Comparison of ENCODE assay signal across 8 cellular contexts in genomic region chr17:8122391-8122922, GRCh38. TPM values are rescaled to one million over a fixed set of nuclear protein-coding genes. Genes with fewer than 3 reads are reported as not detected.
DNase-seq lines count a peak whose midpoint lies in the region; TF ChIP-seq lines count a peak whose summit lies in the region.

No MANE protein-coding gene starts in this region.

- no peak for TF ChIP-seq CTCF in breast epithelium (IDR thresholded peaks at IDR 0.05)

- H3K4me1 ChIP-seq in breast epithelium = peaks cover 19 to 45% of the 10 kb centered on the region in 2 donors
- peaks cover 25% of the 10 kb centered on the region for H3K4me1 ChIP-seq in mesodermal cell (ENCODE audit: control insufficient read depth, insufficient read depth, low read length, poor library complexity, severe bottlenecking)

- no peaks in the 10 kb centered on the region for H3K9me3 ChIP-seq in MG63
- no peaks in the 10 kb centered on the region for H3K9me3 ChIP-seq in breast epithelium
- H3K9me3 ChIP-seq in mesodermal cell (ENCODE audit: control insufficient read depth, low read length) = no peaks in the 10 kb centered on the region

- 0 to 2% methylated on average over 26 to 28 of the region's 31 CpGs for whole genome bisulfite sequencing in mesodermal cell (ENCODE audit: insufficient coverage in 2 of 2), 2 experiments

- intact Hi-C loops in breast epithelium (cut with DNase I; ENCODE audit: low total_unique reads) = loop anchor here (1.0 kb wide), 1 partner anchor 67 kb away; no protein-coding TSS in a partner anchor

- DNase-seq in DMS53 treated with DMSO at 0.1 percent for 48 hours (lab: John Stamatoyannopoulos, UW; ENCODE audit: unreplicated experiment) = peak; percentile 61
- DNase-seq in MG63 = peak; percentile 27
- no peak for DNase-seq in breast epithelium (ENCODE audit: low spot score in 2 of 2)
- no peak for DNase-seq in GF-D8 (lab: John Stamatoyannopoulos, UW)
- DNase-seq in NCI-H2029 treated with DMSO at 0.1 percent for 48 hours (lab: John Stamatoyannopoulos, UW) = no peak
- no peak for DNase-seq in H4 (ENCODE audit: low spot score)
- DNase-seq in NCI-H1092 (lab: John Stamatoyannopoulos, UW) = no peak

- peak overlapping the region; percentile 80 for H3K4me3 ChIP-seq in MG63
- H3K4me3 ChIP-seq in breast epithelium = peak overlapping the region; percentile 45 to 83 (median 66)
- peak overlapping the region; percentile 66 for H3K4me3 ChIP-seq in mesodermal cell (ENCODE audit: extremely low read depth, insufficient read depth, low read length, poor library complexity, severe bottlenecking)

- peaks cover 28% of the 10 kb centered on the region for H3K27me3 ChIP-seq in MG63
- no peaks in the 10 kb centered on the region for H3K27me3 ChIP-seq in breast epithelium

- no peak for TF ChIP-seq POLR2A in breast epithelium (IDR thresholded peaks at IDR 0.05)

- H3K27ac ChIP-seq in breast epithelium (peak overlapping the region in 1 of 2 donors; percentile 61), mesodermal cell (ENCODE audit: low read depth, low read length, severe bottlenecking) (no peak overlapping the region)

- no peaks in the 10 kb centered on the region for H3K36me3 ChIP-seq in MG63
- H3K36me3 ChIP-seq in breast epithelium = no peaks in the 10 kb centered on the region
- no peaks in the 10 kb centered on the region for H3K36me3 ChIP-seq in mesodermal cell (ENCODE audit: control insufficient read depth, insufficient read depth, low read length)

RNA-seq across cellular contexts. Expression of gene HES7, which starts 1.4 kb away (rescaled TPM):
- total RNA-seq in MG63 (2014; rRNA removed; shearing (Covaris generic); ENCODE audit: low replicate concordance) = not detected in 2 replicates
- total RNA-seq in breast epithelium = not detected
- polyA plus RNA-seq in mesodermal cell (2013, experiment 1 of 2) = 0.85 TPM
- polyA plus RNA-seq in mesodermal cell (2013, experiment 2 of 2) = 0.25 TPM
- total RNA-seq in H4 (2014; rRNA removed; shearing (Covaris generic)) = 0.14 TPM in 1 of 2 replicates, not detected in the other

RNA-seq across cellular contexts. Expression of gene ALOXE3, which starts 4.1 kb away (rescaled TPM):
- total RNA-seq in MG63 (2014; rRNA removed; shearing (Covaris generic); ENCODE audit: low replicate concordance) = not detected in 2 replicates
- under 1 TPM in 1 of 3 donors, not detected in 2; 0.73 TPM for total RNA-seq in breast epithelium
- polyA plus RNA-seq in mesodermal cell (2013, experiment 1 of 2) = not detected
- not detected for polyA plus RNA-seq in mesodermal cell (2013, experiment 2 of 2)
- not detected in 2 replicates for total RNA-seq in H4 (2014; rRNA removed; shearing (Covaris generic))

RNA-seq across cellular contexts. Expression of gene PER1, which starts 29.7 kb away (rescaled TPM):
- 1.3 and 7.9 TPM in 2 replicates for total RNA-seq in MG63 (2014; rRNA removed; shearing (Covaris generic); ENCODE audit: low replicate concordance)
- 100 to 1,000 TPM in 2 of 3 donors, 10 to 100 TPM in 1; 97.3 to 167 (median 115) TPM for total RNA-seq in breast epithelium
- 34.6 TPM for polyA plus RNA-seq in mesodermal cell (2013, experiment 1 of 2)
- 26.0 TPM for polyA plus RNA-seq in mesodermal cell (2013, experiment 2 of 2)
- total RNA-seq in H4 (2014; rRNA removed; shearing (Covaris generic)) = 4.4 and 4.6 TPM in 2 replicates

RNA-seq across cellular contexts. Expression of gene ALOX12B, which starts 34.9 kb away (rescaled TPM):
- not detected in 2 replicates for total RNA-seq in MG63 (2014; rRNA removed; shearing (Covaris generic); ENCODE audit: low replicate concordance)
- total RNA-seq in breast epithelium = not detected
- not detected for polyA plus RNA-seq in mesodermal cell (2013, experiment 1 of 2)
- polyA plus RNA-seq in mesodermal cell (2013, experiment 2 of 2) = not detected
- not detected in 2 replicates for total RNA-seq in H4 (2014; rRNA removed; shearing (Covaris generic))

RNA-seq across cellular contexts. Expression of gene VAMP2, which starts 40.3 kb away (rescaled TPM):
- 0.59 and 3.2 TPM in 2 replicates for total RNA-seq in MG63 (2014; rRNA removed; shearing (Covaris generic); ENCODE audit: low replicate concordance)
- 10 to 100 TPM; 21.8 to 30.2 (median 28.1) TPM for total RNA-seq in breast epithelium
- polyA plus RNA-seq in mesodermal cell (2013, experiment 1 of 2) = 30.2 TPM
- polyA plus RNA-seq in mesodermal cell (2013, experiment 2 of 2) = 27.0 TPM
- 0.64 TPM in 2 replicates for total RNA-seq in H4 (2014; rRNA removed; shearing (Covaris generic))

Comparison
In these comparisons a context has a peak if more than half of its experiments do, and no peak if none do; other contexts are left out.
1. DNase-seq: peak in DMS53 treated with DMSO at 0.1 percent for 48 hours (single experiment) and MG63 (single experiment); none in breast epithelium (0 of 2), GF-D8 (single experiment), NCI-H2029 treated with DMSO at 0.1 percent for 48 hours (single experiment), H4 (single experiment) and NCI-H1092 (single experiment).
2. RNA of gene PER1, which starts 29.7 kb away (total RNA-seq): 97.3 to 167 TPM in breast epithelium; 1.3 to 7.9 TPM in MG63 and 4.4 to 4.6 TPM in H4; every median in the first group is over 10 times any median in the second.
3. Peak in every context shown above with its lines, with median percentiles within 50 percentile points of each other: H3K4me3 ChIP-seq.